In genomic region chr2:36625304-36625703, GRCh38 we compare ENCODE assay signal across 20 cellular contexts. TPM values are rescaled to one million over a fixed set of nuclear protein-coding genes. Genes with fewer than 3 reads are reported as not detected.
DNase-seq lines count a peak whose midpoint lies in the region; ATAC-seq, FAIRE-seq and TF ChIP-seq lines count a peak whose summit lies in the region.
"Had no signal": no experiment of that assay in that cellular context is flagged by ENCODE, and none has a peak within 500 bp of the region (broad histone marks: within the 10 kb centered on the region; RNA-seq: fewer than 3 reads in every experiment).

No MANE protein-coding gene starts in this region.

- H3K79me2 ChIP-seq in H1 (ENCODE audit: control insufficient read depth in 1 of 2, insufficient read depth in 2 of 2, low read length in 2 of 2), result no peaks in the 10 kb centered on the region

- H4K20me1 ChIP-seq in H1 (replicated peaks in 1 of 2; ENCODE audit: control insufficient read depth in 1 of 2, insufficient read depth in 2 of 2, low read length in 2 of 2), result no peaks in the 10 kb centered on the region

- whole genome bisulfite sequencing in H1 (ENCODE audit: extremely low coverage in 1 of 2, insufficient coverage in 1 of 2, insufficient read length in 1 of 2, insufficient replicate concordance in 2 of 2, low coverage in 1 of 2, low lambda C conversion rate in 2 of 2, missing lambda C conversion rate in 1 of 2), 2 experiments, result 88% methylated on average over 2 of the region's 2 CpGs; no CpG with 5 or more reads in 1 of the 2 experiments

- no peak overlapping the region for H3K27ac Mint-ChIP-seq in activated CD4-positive, alpha-beta memory T cell treated with anti-CD3 and anti-CD28 coated beads for 36 hours
- H3K27ac Mint-ChIP-seq: CD4-positive, alpha-beta T cell; H9; HFFc6 had no signal

- no peak for FAIRE-seq in H1 (lab: Jason Lieb, UNC)
- FAIRE-seq: A204.1, GM12892, GM18507 had no signal

- no peaks in the 10 kb centered on the region for H3K36me3 Mint-ChIP-seq in activated CD4-positive, alpha-beta memory T cell treated with anti-CD3 and anti-CD28 coated beads for 36 hours

- H2BK12ac ChIP-seq in H1 (ENCODE audit: low read depth, low read length), result no peak overlapping the region

- H3K23ac ChIP-seq in H1 (ENCODE audit: insufficient read length), result no peak overlapping the region

- H3K14ac ChIP-seq in H1 (ENCODE audit: insufficient read length), result no peak overlapping the region

- DNase-seq in H1 (ENCODE audit: low read depth in 1 of 2, low spot score in 2 of 2), result no peak
- no peak for DNase-seq in NCI-H2227 treated with DMSO at 0.1 percent for 48 hours (lab: John Stamatoyannopoulos, UW)
- DNase-seq in activated CD4-positive, alpha-beta memory T cell treated with anti-CD3 and anti-CD28 coated beads for 36 hours, result no peak
- DNase-seq: AML-193; CD4-positive, alpha-beta T cell; DMS153; DMS79; GDM1; GOT3; H9; HFFc6; Kasumi-1; KG1 had no signal

- no peaks in the 10 kb centered on the region for H3K4me1 Mint-ChIP-seq in activated CD4-positive, alpha-beta memory T cell treated with anti-CD3 and anti-CD28 coated beads for 36 hours (ENCODE audit: low read depth)

- H3K9me3 Mint-ChIP-seq in activated CD4-positive, alpha-beta memory T cell treated with anti-CD3 and anti-CD28 coated beads for 36 hours, result peaks cover 18% of the 10 kb centered on the region
- H3K9me3 Mint-ChIP-seq: CD4-positive, alpha-beta T cell had no signal

- CTCF ChIA-PET in HEK293 (lab: Yijun Ruan, JAX) (interaction anchor here (0.6 kb wide), 1 partner anchor 30 kb away, joined by 3 read pairs; no protein-coding TSS in a partner anchor), H1 (lab: Charles Lee; ENCODE audit: partially characterized antibody) (no interaction called here)
- CTCF ChIA-PET in activated CD4-positive, alpha-beta memory T cell treated with anti-CD3 and anti-CD28 coated beads for 36 hours (lab: Charles Lee), result interaction anchor here (0.6 to 2.8 kb wide), 2 partner anchors 39 to 65 kb away, joined by 3 to 8 read pairs; no protein-coding TSS in a partner anchor

- no peak overlapping the region for H4K91ac ChIP-seq in H1 (replicated peaks; ENCODE audit: insufficient read length, low read length)

- no peak overlapping the region for H3K9ac ChIP-seq in H1 (replicated peaks in 1 of 4; ENCODE audit: extremely low read depth in 1 of 4, low read depth in 3 of 4, low read length in 3 of 4)

- H3K4me1 ChIP-seq in HEK293 (ENCODE audit: control insufficient read depth, insufficient read depth, low read length) (no peaks in the 10 kb centered on the region), H1 (replicated peaks in 1 of 4; ENCODE audit: control insufficient read depth in 3 of 4, insufficient read depth in 4 of 4, low read length in 3 of 4) (no peaks in the 10 kb centered on the region)

- no peak overlapping the region for H4K8ac ChIP-seq in H1 (ENCODE audit: extremely low read depth, insufficient read depth, low read length)

- H2AFZ ChIP-seq in H1 (ENCODE audit: low read length), result no peak overlapping the region

- no peaks in the 10 kb centered on the region for H3K79me1 ChIP-seq in H1 (ENCODE audit: low read depth, low read length)

- no peak overlapping the region for H2BK20ac ChIP-seq in H1 (ENCODE audit: low read length)

- TF ChIP-seq CTCF in HEK293 (tag by site-specific recombination; IDR thresholded peaks at IDR 0.05) (no peak), H1 (IDR thresholded peaks at IDR 0.05; ENCODE audit: control extremely low read depth in 1 of 3, insufficient read depth in 1 of 3, low read depth in 1 of 3, low read length in 3 of 3) (no peak)

- no peak overlapping the region for H3K4me3 Mint-ChIP-seq in activated CD4-positive, alpha-beta memory T cell treated with anti-CD3 and anti-CD28 coated beads for 36 hours
- H3K4me3 Mint-ChIP-seq: CD4-positive, alpha-beta T cell; H9; HFFc6 had no signal

- ATAC-seq in GM19324 (IDR thresholded peaks at IDR 0.05; ENCODE audit: low FRiP score, unreplicated experiment), result no peak

- TF ChIP-seq RAD21 in Ishikawa (IDR thresholded peaks at IDR 0.05; ENCODE audit: low read depth), result no peak
- TF ChIP-seq RAD21 in H1 (IDR thresholded peaks at IDR 0.05 in 1 of 2, conservative IDR thresholded peaks at IDR 0.05 in 1 of 2; ENCODE audit: low read depth in 2 of 2, low read length in 2 of 2), result no peak

- POLR2A ChIA-PET in HEK293 (lab: Yijun Ruan, JAX) (no interaction called here), H1 (lab: Charles Lee; ENCODE audit: partially characterized antibody) (no interaction called here)
- POLR2A ChIA-PET in activated CD4-positive, alpha-beta memory T cell treated with anti-CD3 and anti-CD28 coated beads for 36 hours (lab: Charles Lee), result no interaction called here

- H3K4me2 ChIP-seq in H1 (ENCODE audit: insufficient read depth in 1 of 2, low read depth in 2 of 2, low read length in 2 of 2), result no peak overlapping the region

- TF ChIP-seq POLR2A in H1 (IDR thresholded peaks at IDR 0.05; ENCODE audit: control extremely low read depth in 1 of 2, low read depth in 2 of 2, low read length in 2 of 2), result no peak

- H2BK5ac ChIP-seq in H1 (ENCODE audit: low read depth, low read length), result no peak overlapping the region

- H3K56ac ChIP-seq in H1 (replicated peaks; ENCODE audit: insufficient read length, low read depth, low read length), result no peak overlapping the region

- no peaks in the 10 kb centered on the region for H3K23me2 ChIP-seq in H1 (ENCODE audit: low read depth, low read length)

- H4K5ac ChIP-seq in H1 (ENCODE audit: insufficient read length, low read depth, low read length), result no peak overlapping the region

- no peak overlapping the region for H3K4ac ChIP-seq in H1 (replicated peaks; ENCODE audit: insufficient read length, low read depth, low read length)

- H3K9me3 ChIP-seq in HEK293 (ENCODE audit: control insufficient read depth, insufficient read depth, low read depth, low read length) (no peaks in the 10 kb centered on the region), H1 (ENCODE audit: insufficient read depth in 2 of 2, low read depth in 1 of 2, low read length in 1 of 2) (peaks cover 8 to 12% of the 10 kb centered on the region in 2 experiments)

- intact Hi-C loops in activated CD4-positive, alpha-beta memory T cell treated with anti-CD3 and anti-CD28 coated beads for 36 hours (cut with micrococcal nuclease), result no loop called here

- no peak overlapping the region for H3K18ac ChIP-seq in H1 (ENCODE audit: extremely low read depth, low read length)

- no peak for TF ChIP-seq EP300 in Ishikawa (IDR thresholded peaks at IDR 0.05; ENCODE audit: borderline replicate concordance)
- no peak for TF ChIP-seq EP300 in H1 (IDR thresholded peaks at IDR 0.05; ENCODE audit: borderline replicate concordance in 1 of 2, low read depth in 2 of 2, low read length in 2 of 2)

- no peak overlapping the region for H2AK5ac ChIP-seq in H1 (ENCODE audit: low read depth, low read length)

- no peak overlapping the region for H2BK15ac ChIP-seq in H1 (ENCODE audit: low read length)

- H3K27me3 ChIP-seq in H1 (replicated peaks in 1 of 4; ENCODE audit: control insufficient read depth in 3 of 4, extremely low read depth in 1 of 4, insufficient read depth in 3 of 4, low read length in 3 of 4), result no peaks in the 10 kb centered on the region

- no peak overlapping the region for H3K4me3 ChIP-seq in HEK293 (ENCODE audit: low read depth, low read length)
- no peak overlapping the region for H3K4me3 ChIP-seq in H1 (ENCODE audit: extremely low read depth in 1 of 4, insufficient read depth in 2 of 4, low read depth in 3 of 4, low read length in 4 of 4)

- H2BK120ac ChIP-seq in H1 (replicated peaks; ENCODE audit: low read depth, low read length), result no peak overlapping the region

- H3K27ac ChIP-seq in HEK293 (ENCODE audit: extremely low read depth, low read depth, low read length) (no peak overlapping the region), H1 (ENCODE audit: low read depth, low read length) (no peak overlapping the region)
- H3K27ac ChIP-seq: C4-2B had no signal

- H3K36me3 ChIP-seq in HEK293 (ENCODE audit: control insufficient read depth in 2 of 2, insufficient read depth in 1 of 2, low read length in 2 of 2), result no peaks in the 10 kb centered on the region
- H3K36me3 ChIP-seq in H1 (ENCODE audit: control insufficient read depth in 2 of 4, insufficient read depth in 4 of 4, low read length in 3 of 4), result peaks cover 0 to 2% (median 0%) of the 10 kb centered on the region in 4 experiments; a peak in 1 of 8 replicates

- peaks cover 12% of the 10 kb centered on the region for H3K27me3 Mint-ChIP-seq in activated CD4-positive, alpha-beta memory T cell treated with anti-CD3 and anti-CD28 coated beads for 36 hours

TF ChIP-seq in HEK293, 187 proteins besides CTCF, POLR2A, EP300 and RAD21:
- TF ChIP-seq ZNF174 (tag by site-specific recombination; IDR thresholded peaks at IDR 0.05) (no peak), SETDB1 (IDR thresholded peaks at IDR 0.05; ENCODE audit: insufficient read length, low read length) (peak; percentile 32)

TF ChIP-seq in Ishikawa, 13 proteins besides CTCF, POLR2A, EP300 and RAD21 (continues in another document):
- TF ChIP-seq TCF12 (IDR thresholded peaks at IDR 0.05; ENCODE audit: low read depth) (no peak), CEBPB (IDR thresholded peaks at IDR 0.05) (peak; percentile 48; the same call in 1 of the 2 replicates)

TF ChIP-seq in H1, 55 proteins besides CTCF, POLR2A, EP300 and RAD21:
- peak; percentile 87 for TF ChIP-seq ATF3 (IDR thresholded peaks at IDR 0.05; ENCODE audit: insufficient read depth, low read depth, low read length)
- TF ChIP-seq CREB1 (IDR thresholded peaks at IDR 0.05), result no peak
- TF ChIP-seq CEBPB (IDR thresholded peaks at IDR 0.05; ENCODE audit: low read depth, low read length), result peak; percentile 82
- no peak for TF ChIP-seq TAF7 (optimal IDR thresholded peaks at IDR 0.05; ENCODE audit: borderline replicate concordance, low read depth, low read length)

RNA-seq across cellular contexts. Expression of gene FEZ2, which starts 27.3 kb away (rescaled TPM):
- total RNA-seq in H1 (2021; fragmentation: NEBNext Ultra II Directional; extraction: Animal tissue kit (Norgen Biotek cat#: 25700)), result 13.8 and 16.4 TPM in 2 replicates
- polyA plus RNA-seq in H1 (2011; rRNA removed), result 4.6 and 7.5 TPM in 2 replicates
- polyA plus RNA-seq in H1 (2011; cell fraction: cytosol; rRNA removed), result 9.7 TPM
- polyA plus RNA-seq in H1 (2011; cell fraction: nucleus; rRNA removed), result 2.8 TPM
- 7.2 to 12.5 TPM (median 10.3 TPM) in 4 replicates for polyA plus RNA-seq in H1 (2012, experiment 1 of 2)
- 2.3 TPM for polyA plus RNA-seq in H1 (2012, experiment 2 of 2)
- 29.4 TPM for polyA plus RNA-seq in H1 (2013, experiment 1 of 2)
- polyA plus RNA-seq in H1 (2013, experiment 2 of 2), result 29.7 TPM
- polyA minus RNA-seq in H1 (2011; rRNA and poly(A)+ RNA removed), result 7.2 and 7.9 TPM in 2 replicates
- polyA minus RNA-seq in H1 (2011; cell fraction: cytosol; rRNA and poly(A)+ RNA removed), result 5.3 TPM
- 19.3 TPM for polyA minus RNA-seq in H1 (2011; cell fraction: nucleus; rRNA and poly(A)+ RNA removed)
- 1 to 10 TPM; 6.8 to 9.3 TPM for total RNA-seq in activated CD4-positive, alpha-beta memory T cell treated with anti-CD3 and anti-CD28 coated beads for 36 hours
